Comparison of ENCODE assay signal across 14 cellular contexts in genomic region chr18:26057208-26057821, GRCh38. TPM values are rescaled to one million over a fixed set of nuclear protein-coding genes. Genes with fewer than 3 reads are reported as not detected.
A peak's percentile ranks its signal among the peaks of the same experiment; 100 is the strongest.
DNase-seq lines count a peak whose midpoint lies in the region; ATAC-seq and TF ChIP-seq lines count a peak whose summit lies in the region.
"Had no signal": no experiment of that assay in that cellular context is flagged by ENCODE, and none has a peak within 500 bp of the region (broad histone marks: within the 10 kb centered on the region; RNA-seq: fewer than 3 reads in every experiment).

No MANE protein-coding gene starts in this region.

- no peak for TF ChIP-seq CTCF in chondrocyte (IDR thresholded peaks at IDR 0.05)

- no peak for ATAC-seq in stimulated activated effector memory CD8-positive, alpha-beta T cell treated with anti-CD3 and anti-CD28 coated beads, Interleukin-12 subunit alpha, Interleukin-12 subunit beta, amount 100 ng/mL, for 72 hours

- no peak overlapping the region for H3K4me3 Mint-ChIP-seq in chondrocyte (ENCODE audit: unreplicated experiment)
- no peak overlapping the region for H3K4me3 Mint-ChIP-seq in stimulated activated effector memory CD8-positive, alpha-beta T cell treated with anti-CD3 and anti-CD28 coated beads, Interleukin-12 subunit alpha, Interleukin-12 subunit beta, amount 100 ng/mL, for 72 hours
- H3K4me3 Mint-ChIP-seq: B cell had no signal

- no peaks in the 10 kb centered on the region for H3K9me3 Mint-ChIP-seq in chondrocyte (ENCODE audit: low read depth)
- H3K9me3 Mint-ChIP-seq in stimulated activated effector memory CD8-positive, alpha-beta T cell treated with anti-CD3 and anti-CD28 coated beads, Interleukin-12 subunit alpha, Interleukin-12 subunit beta, amount 100 ng/mL, for 72 hours = no peaks in the 10 kb centered on the region
- H3K9me3 Mint-ChIP-seq: activated naive CD4-positive, alpha-beta T cell treated with anti-CD3 and anti-CD28 coated beads, Interleukin-2, amount 50 U/mL, for 72 hours had no signal

- peaks cover 19% of the 10 kb centered on the region for H3K4me1 Mint-ChIP-seq in chondrocyte (ENCODE audit: low read depth)
- peaks cover 22% of the 10 kb centered on the region for H3K4me1 Mint-ChIP-seq in stimulated activated effector memory CD8-positive, alpha-beta T cell treated with anti-CD3 and anti-CD28 coated beads, Interleukin-12 subunit alpha, Interleukin-12 subunit beta, amount 100 ng/mL, for 72 hours

- H3K27ac Mint-ChIP-seq in chondrocyte (ENCODE audit: unreplicated experiment) = peak overlapping the region; percentile 72
- H3K27ac Mint-ChIP-seq in stimulated activated effector memory CD8-positive, alpha-beta T cell treated with anti-CD3 and anti-CD28 coated beads, Interleukin-12 subunit alpha, Interleukin-12 subunit beta, amount 100 ng/mL, for 72 hours = peak overlapping the region; percentile 74
- H3K27ac Mint-ChIP-seq: activated naive CD4-positive, alpha-beta T cell treated with anti-CD3 and anti-CD28 coated beads, Interleukin-2, amount 50 U/mL, for 72 hours; B cell had no signal

- no peaks in the 10 kb centered on the region for H3K27me3 Mint-ChIP-seq in chondrocyte (ENCODE audit: low read depth)
- H3K27me3 Mint-ChIP-seq: B cell had no signal

- peaks cover 30% of the 10 kb centered on the region for H3K36me3 Mint-ChIP-seq in chondrocyte (ENCODE audit: low read depth)
- peaks cover 98% of the 10 kb centered on the region for H3K36me3 Mint-ChIP-seq in stimulated activated effector memory CD8-positive, alpha-beta T cell treated with anti-CD3 and anti-CD28 coated beads, Interleukin-12 subunit alpha, Interleukin-12 subunit beta, amount 100 ng/mL, for 72 hours

- peak; percentile 2 to 11 for DNase-seq in stimulated activated CD4-positive, alpha-beta T cell treated with anti-CD3 and anti-CD28 coated beads, Interleukin-4, amount 100 ng/mL, for 4 hours
- no peak for DNase-seq in stimulated activated CD4-positive, alpha-beta T cell treated with anti-CD3 and anti-CD28 coated beads, Interleukin-2, amount 100 ng/mL, for 48 hours
- DNase-seq in chondrocyte (ENCODE audit: low spot score) = no peak
- DNase-seq in left kidney (ENCODE audit: low read depth, low spot score) = peak; percentile 12
- no peak for DNase-seq in stimulated activated effector memory CD8-positive, alpha-beta T cell treated with anti-CD3 and anti-CD28 coated beads, Interleukin-12 subunit alpha, Interleukin-12 subunit beta, amount 100 ng/mL, for 72 hours (ENCODE audit: low spot score in 2 of 2)
- DNase-seq in germinal center (ENCODE audit: low spot score) = no peak
- no peak for DNase-seq in GM19240 (ENCODE audit: insufficient read length, low spot score)
- DNase-seq in cerebellum (ENCODE audit: low spot score) = no peak
- DNase-seq: NCI-H1048, NCI-H748 treated with DMSO at 0.1 percent for 48 hours, RPMI8226, T-helper 1 cell had no signal

RNA-seq across cellular contexts. Expression of gene SS18, which starts 33.1 kb away (rescaled TPM):
- total RNA-seq in chondrocyte (86.7 to 102 TPM (median 92.2 TPM) in 3 replicates), cerebellum (105 TPM)

Comparison
In these comparisons a context has a peak if more than half of its experiments do, and no peak if none do; other contexts are left out.
1. DNase-seq: peak in stimulated activated CD4-positive, alpha-beta T cell treated with anti-CD3 and anti-CD28 coated beads, Interleukin-4, amount 100 ng/mL, for 4 hours (2 of 2) and left kidney (single experiment); none in stimulated activated CD4-positive, alpha-beta T cell treated with anti-CD3 and anti-CD28 coated beads, Interleukin-2, amount 100 ng/mL, for 48 hours (0 of 2), chondrocyte (single experiment), stimulated activated effector memory CD8-positive, alpha-beta T cell treated with anti-CD3 and anti-CD28 coated beads, Interleukin-12 subunit alpha, Interleukin-12 subunit beta, amount 100 ng/mL, for 72 hours (0 of 2), germinal center (single experiment), GM19240 (single experiment) and cerebellum (single experiment).